ENCODE assay signal across 1 cellular context in genomic region chr12:113445544-113446176, GRCh38.
TF ChIP-seq lines count a peak whose summit lies in the region.

No MANE protein-coding gene starts in this region.

TF ChIP-seq in H1, 55 proteins besides CTCF, POLR2A, EP300 and RAD21:
- TF ChIP-seq SRF (IDR thresholded peaks at IDR 0.05; ENCODE audit: low read depth, low read length), result peak; percentile 82
- no peak for TF ChIP-seq MAFK (IDR thresholded peaks at IDR 0.05; ENCODE audit: low read depth, low read length)
- no peak for TF ChIP-seq BRCA1 (IDR thresholded peaks at IDR 0.05; ENCODE audit: low read depth, low read length)
- TF ChIP-seq CHD1 (IDR thresholded peaks at IDR 0.05; ENCODE audit: low read depth, low read length), result no peak
